Comparison of ENCODE assay signal across 34 cellular contexts in the genomic region with DNA sequence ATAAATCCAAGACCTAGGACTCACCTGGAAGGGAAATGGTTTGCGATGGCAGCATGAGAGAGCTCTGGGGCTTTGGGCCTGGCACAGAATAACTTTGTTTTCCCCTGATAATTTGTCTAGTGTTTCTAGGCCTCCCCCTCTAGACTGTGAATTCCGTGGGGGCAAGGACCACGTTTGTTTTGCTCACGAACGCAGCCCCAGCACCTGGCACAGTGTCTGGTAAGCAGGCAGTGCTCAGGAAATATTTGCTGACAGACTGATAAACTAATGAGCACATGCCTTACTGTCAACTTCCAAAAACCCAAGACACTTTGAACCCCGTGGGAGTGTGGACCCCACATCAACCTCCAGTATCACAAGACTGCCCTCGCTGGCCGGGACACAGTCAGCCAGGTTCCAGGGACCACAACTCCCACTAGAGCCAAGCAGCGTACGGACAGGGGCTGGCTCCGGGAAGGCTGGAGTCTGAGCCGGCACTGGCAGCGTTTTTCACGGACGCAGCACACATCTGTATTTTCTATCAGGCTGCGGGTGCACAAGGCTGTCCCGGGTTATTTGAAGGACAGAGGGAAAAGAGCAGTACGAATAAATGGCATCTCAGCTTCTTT.
DNase-seq lines count a peak whose midpoint lies in the region; ATAC-seq and TF ChIP-seq lines count a peak whose summit lies in the region.
"Had no signal": no experiment of that assay in that cellular context is flagged by ENCODE, and none has a peak within 500 bp of the region (broad histone marks: within the 10 kb centered on the region; RNA-seq: fewer than 3 reads in every experiment).

No MANE protein-coding gene starts in this region.

- H4K20me1 ChIP-seq in Loucy (ENCODE audit: insufficient read depth, low read length, poor library complexity, severe bottlenecking), result no peaks in the 10 kb centered on the region

- ATAC-seq in activated T-helper 17 cell treated with anti-CD3 and anti-CD28 coated beads, Interleukin-2, amount 50 U/mL, for 72 hours (replicated peaks), result no peak
- ATAC-seq: effector memory CD8-positive, alpha-beta T cell; esophagus mucosa; foreskin keratinocyte; stimulated activated naive B cell treated with anti-CD40 and anti-IgM and Interleukin-4, amounts not matched to agents 10 μg/mL and 1 μg/mL and 100 μg/mL, for 72 hours had no signal

- H3K4me2 ChIP-seq in Loucy (ENCODE audit: low read depth, low read length, poor library complexity, severe bottlenecking) (no peak overlapping the region), parathyroid adenoma (ENCODE audit: low read length) (no peak overlapping the region)

- DNase-seq in left kidney (ENCODE audit: low read depth, low spot score) (peak; percentile 57), foreskin melanocyte (no peak), kidney glomerular epithelial cell (lab: John Stamatoyannopoulos, UW) (no peak)
- DNase-seq in activated CD4-positive, alpha-beta T cell treated with anti-CD3 and anti-CD28 coated beads, Interleukin-2, amount 50 U/mL, for 1 hour, result no peak
- no peak for DNase-seq in activated CD4-positive, alpha-beta T cell treated with anti-CD3 and anti-CD28 coated beads, Interleukin-2, amount 50 U/mL, for 4 hours
- DNase-seq: activated CD4-positive, alpha-beta T cell treated with anti-CD3 and anti-CD28 coated beads, Interleukin-2, amount 10 ng/mL, durations not matched to agents 24 days and 14 days; activated gamma-delta T cell; activated naive CD8-positive, alpha-beta T cell treated with anti-CD3 and anti-CD28 coated beads, Interleukin-2, amount 10 ng/mL, durations not matched to agents 7 days and 5 days; activated T-cell treated with anti-CD3 and anti-CD28 coated beads, Interleukin-2, amount 50 U/mL, for 1 hour; central memory CD4-positive, alpha-beta T cell; COR-L47; cortex of kidney; effector memory CD8-positive, alpha-beta T cell; foreskin keratinocyte; H7; Kasumi-1; MV-4-11; NCI-H1436; Peyer's patch; SIG-M5; stimulated activated naive B cell treated with anti-CD40 and anti-IgM and Interleukin-4, amounts not matched to agents 10 μg/mL and 1 μg/mL and 100 μg/mL, for 72 hours; substantia nigra; T-helper 9 cell; upper lobe of left lung; WERI-Rb-1 had no signal

- H3K36me3 Mint-ChIP-seq in activated T-helper 17 cell treated with anti-CD3 and anti-CD28 coated beads, Interleukin-2, amount 50 U/mL, for 72 hours (ENCODE audit: low read depth), result peaks cover 4% of the 10 kb centered on the region
- H3K36me3 Mint-ChIP-seq: memory B cell had no signal

- peaks cover 87% of the 10 kb centered on the region for H3K79me2 ChIP-seq in Loucy (ENCODE audit: insufficient read depth, low read length)
- peaks cover 11% of the 10 kb centered on the region for H3K79me2 ChIP-seq in parathyroid adenoma

- H3K36me3 ChIP-seq in Loucy (ENCODE audit: insufficient read depth, low read length), result peaks cover 19% of the 10 kb centered on the region; the same call in 1 of the 2 replicates
- H3K36me3 ChIP-seq in parathyroid adenoma (ENCODE audit: control insufficient read depth, insufficient read depth, low read length), result no peaks in the 10 kb centered on the region
- H3K36me3 ChIP-seq: ascending aorta, neutrophil, Peyer's patch, upper lobe of left lung, WERI-Rb-1 had no signal

- no peaks in the 10 kb centered on the region for H3K27me3 Mint-ChIP-seq in activated T-helper 17 cell treated with anti-CD3 and anti-CD28 coated beads, Interleukin-2, amount 50 U/mL, for 72 hours
- H3K27me3 Mint-ChIP-seq: activated CD4-positive, alpha-beta T cell treated with anti-CD3 and anti-CD28 coated beads, Interleukin-2, amount 10 ng/mL, durations not matched to agents 24 days and 14 days; activated naive CD8-positive, alpha-beta T cell treated with anti-CD3 and anti-CD28 coated beads, Interleukin-2, amount 10 ng/mL, durations not matched to agents 7 days and 5 days; effector memory CD8-positive, alpha-beta T cell; memory B cell; progenitor cell of endocrine pancreas; stimulated activated naive B cell treated with anti-CD40 and anti-IgM and Interleukin-4, amounts not matched to agents 10 μg/mL and 1 μg/mL and 100 μg/mL, for 72 hours had no signal

- no peaks in the 10 kb centered on the region for H3K9me2 ChIP-seq in Loucy (replicated peaks; ENCODE audit: low read depth, low read length)

- TF ChIP-seq CTCF in Loucy (conservative IDR thresholded peaks at IDR 0.05; ENCODE audit: low read length) (no peak), parathyroid adenoma (IDR thresholded peaks at IDR 0.05) (no peak)

- H3K4me1 Mint-ChIP-seq in activated T-helper 17 cell treated with anti-CD3 and anti-CD28 coated beads, Interleukin-2, amount 50 U/mL, for 72 hours, result peaks cover 15% of the 10 kb centered on the region

- H3K27ac Mint-ChIP-seq in activated T-helper 17 cell treated with anti-CD3 and anti-CD28 coated beads, Interleukin-2, amount 50 U/mL, for 72 hours, result peak overlapping the region; percentile 47
- H3K27ac Mint-ChIP-seq: activated CD4-positive, alpha-beta T cell treated with anti-CD3 and anti-CD28 coated beads, Interleukin-2, amount 10 ng/mL, durations not matched to agents 24 days and 14 days; activated naive CD8-positive, alpha-beta T cell treated with anti-CD3 and anti-CD28 coated beads, Interleukin-2, amount 10 ng/mL, durations not matched to agents 7 days and 5 days; effector memory CD8-positive, alpha-beta T cell; memory B cell; progenitor cell of endocrine pancreas; stimulated activated naive B cell treated with anti-CD40 and anti-IgM and Interleukin-4, amounts not matched to agents 10 μg/mL and 1 μg/mL and 100 μg/mL, for 72 hours had no signal

- H3K9ac ChIP-seq in Loucy (ENCODE audit: low read depth, low read length, poor library complexity, severe bottlenecking) (peak overlapping the region; percentile 58), parathyroid adenoma (no peak overlapping the region)

- H2AFZ ChIP-seq in Loucy (ENCODE audit: low read length) (no peak overlapping the region), parathyroid adenoma (peak overlapping the region; percentile 54)

- peaks cover 4% of the 10 kb centered on the region for H3K9me3 Mint-ChIP-seq in activated T-helper 17 cell treated with anti-CD3 and anti-CD28 coated beads, Interleukin-2, amount 50 U/mL, for 72 hours
- H3K9me3 Mint-ChIP-seq: activated CD4-positive, alpha-beta T cell treated with anti-CD3 and anti-CD28 coated beads, Interleukin-2, amount 10 ng/mL, durations not matched to agents 24 days and 14 days; effector memory CD8-positive, alpha-beta T cell; memory B cell had no signal

- H3K4me3 ChIP-seq in Loucy (ENCODE audit: low read length, poor library complexity, severe bottlenecking) (no peak overlapping the region), parathyroid adenoma (ENCODE audit: low read depth, low read length) (no peak overlapping the region)
- H3K4me3 ChIP-seq: ascending aorta, Peyer's patch, upper lobe of left lung had no signal

- peaks cover 58% of the 10 kb centered on the region for H3K4me1 ChIP-seq in Loucy (ENCODE audit: insufficient read depth, low read length, poor library complexity, severe bottlenecking)
- H3K4me1 ChIP-seq in parathyroid adenoma, result peaks cover 10% of the 10 kb centered on the region
- H3K4me1 ChIP-seq: ascending aorta, foreskin keratinocyte had no signal

- H3F3A ChIP-seq in Loucy (ENCODE audit: low read depth), result 0 out of 2 replicates have a peak, but pooled peaks cover 3% of the 10 kb centered on the region

- no peaks in the 10 kb centered on the region for H3K9me3 ChIP-seq in Loucy (ENCODE audit: insufficient read depth, low read depth, low read length)
- H3K9me3 ChIP-seq in parathyroid adenoma (ENCODE audit: control insufficient read depth, low read length), result no peaks in the 10 kb centered on the region
- H3K9me3 ChIP-seq: ascending aorta, neutrophil, Peyer's patch, upper lobe of left lung had no signal

- H3K4me3 Mint-ChIP-seq in activated T-helper 17 cell treated with anti-CD3 and anti-CD28 coated beads, Interleukin-2, amount 50 U/mL, for 72 hours, result no peak overlapping the region
- H3K4me3 Mint-ChIP-seq: activated CD4-positive, alpha-beta T cell treated with anti-CD3 and anti-CD28 coated beads, Interleukin-2, amount 10 ng/mL, durations not matched to agents 24 days and 14 days; activated naive CD8-positive, alpha-beta T cell treated with anti-CD3 and anti-CD28 coated beads, Interleukin-2, amount 10 ng/mL, durations not matched to agents 7 days and 5 days; effector memory CD8-positive, alpha-beta T cell; memory B cell; stimulated activated naive B cell treated with anti-CD40 and anti-IgM and Interleukin-4, amounts not matched to agents 10 μg/mL and 1 μg/mL and 100 μg/mL, for 72 hours had no signal

- H3K27me3 ChIP-seq in Loucy (ENCODE audit: insufficient read depth, low read length, poor library complexity, severe bottlenecking) (no peaks in the 10 kb centered on the region), parathyroid adenoma (ENCODE audit: control insufficient read depth, insufficient read depth, low read length) (no peaks in the 10 kb centered on the region)
- H3K27me3 ChIP-seq: ascending aorta, foreskin keratinocyte, neutrophil, Peyer's patch, upper lobe of left lung had no signal

- no peak overlapping the region for H3K27ac ChIP-seq in parathyroid adenoma
- H3K27ac ChIP-seq: ascending aorta, C4-2B, foreskin keratinocyte, neutrophil, upper lobe of left lung, WERI-Rb-1 had no signal
